ENCODE assay signal across 1 cellular context in genomic region chr7:50303082-50303893, GRCh38.
A peak's percentile ranks its signal among the peaks of the same experiment; 100 is the strongest.
TF ChIP-seq lines count a peak whose summit lies in the region.

No MANE protein-coding gene starts in this region.

TF ChIP-seq in H1, 55 proteins besides CTCF, POLR2A, EP300 and RAD21:
- TF ChIP-seq CHD7 (IDR thresholded peaks at IDR 0.05; ENCODE audit: insufficient replicate concordance, low read length) = no peak
- TF ChIP-seq BACH1 (IDR thresholded peaks at IDR 0.05; ENCODE audit: low read length) = no peak
- TF ChIP-seq SP2 (IDR thresholded peaks at IDR 0.05; ENCODE audit: low read length) = no peak
- TF ChIP-seq CHD1 (IDR thresholded peaks at IDR 0.05; ENCODE audit: low read depth, low read length) = no peak
- TF ChIP-seq CREB1 (IDR thresholded peaks at IDR 0.05) = no peak
- TF ChIP-seq HDAC6 (IDR thresholded peaks at IDR 0.05; ENCODE audit: low read depth, low read length) = no peak
- peak; percentile 86 for TF ChIP-seq MAX (IDR thresholded peaks at IDR 0.05)
- no peak for TF ChIP-seq SIX5 (IDR thresholded peaks at IDR 0.05; ENCODE audit: low read depth, low read length)
- TF ChIP-seq RBBP5 (IDR thresholded peaks at IDR 0.05; ENCODE audit: borderline replicate concordance, low read depth, low read length) = 0 out of 2 replicates have a peak, but pooled peaks have one; percentile 11
- TF ChIP-seq EZH2 (IDR thresholded peaks at IDR 0.05; ENCODE audit: low read depth, low read length, severe bottlenecking) = peak; percentile 71
- no peak for TF ChIP-seq ATF3 (IDR thresholded peaks at IDR 0.05; ENCODE audit: insufficient read depth, low read depth, low read length)
- TF ChIP-seq RNF2 (IDR thresholded peaks at IDR 0.05; ENCODE audit: borderline replicate concordance, low read depth, low read length, missing control alignments, poor library complexity, severe bottlenecking) = peak; percentile 60
- no peak for TF ChIP-seq SIN3A (conservative IDR thresholded peaks at IDR 0.05 in 1 of 2, IDR thresholded peaks at IDR 0.05 in 1 of 2; ENCODE audit: low read depth in 1 of 2, low read length in 2 of 2)
- no peak for TF ChIP-seq POLR2AphosphoS5 (IDR thresholded peaks at IDR 0.05; ENCODE audit: low read depth, low read length)
- peak; percentile 80 for TF ChIP-seq E2F6 (IDR thresholded peaks at IDR 0.05)
- no peak for TF ChIP-seq GABPA (IDR thresholded peaks at IDR 0.05; ENCODE audit: borderline replicate concordance, insufficient read depth, low read length)
- no peak for TF ChIP-seq JUND (IDR thresholded peaks at IDR 0.05; ENCODE audit: low read length)
- TF ChIP-seq POU5F1 (IDR thresholded peaks at IDR 0.05; ENCODE audit: low read depth, low read length) = no peak
- no peak for TF ChIP-seq GTF2F1 (IDR thresholded peaks at IDR 0.05; ENCODE audit: borderline replicate concordance, low read depth, low read length)
- no peak for TF ChIP-seq BCL11A (IDR thresholded peaks at IDR 0.05; ENCODE audit: low read depth in 2 of 2, low read length in 2 of 2)
- no peak for TF ChIP-seq RFX5 (IDR thresholded peaks at IDR 0.05; ENCODE audit: borderline replicate concordance, low read depth, low read length)
- TF ChIP-seq ASH2L (IDR thresholded peaks at IDR 0.05; ENCODE audit: low read length) = peak; percentile 34
- no peak for TF ChIP-seq TBP (IDR thresholded peaks at IDR 0.05; ENCODE audit: low read depth, low read length)
- TF ChIP-seq KDM5A (IDR thresholded peaks at IDR 0.05; ENCODE audit: low read length) = no peak
- no peak for TF ChIP-seq CBX8 (IDR thresholded peaks at IDR 0.05; ENCODE audit: borderline replicate concordance, low read depth, low read length)
- TF ChIP-seq SUZ12 (IDR thresholded peaks at IDR 0.05; ENCODE audit: low read length) = peak; percentile 75; the same call in 1 of the 2 replicates
- peak; percentile 81 for TF ChIP-seq KDM4A (IDR thresholded peaks at IDR 0.05; ENCODE audit: low read depth, low read length, severe bottlenecking)
